Comparison of ENCODE assay signal across 8 cellular contexts in the genomic region with DNA sequence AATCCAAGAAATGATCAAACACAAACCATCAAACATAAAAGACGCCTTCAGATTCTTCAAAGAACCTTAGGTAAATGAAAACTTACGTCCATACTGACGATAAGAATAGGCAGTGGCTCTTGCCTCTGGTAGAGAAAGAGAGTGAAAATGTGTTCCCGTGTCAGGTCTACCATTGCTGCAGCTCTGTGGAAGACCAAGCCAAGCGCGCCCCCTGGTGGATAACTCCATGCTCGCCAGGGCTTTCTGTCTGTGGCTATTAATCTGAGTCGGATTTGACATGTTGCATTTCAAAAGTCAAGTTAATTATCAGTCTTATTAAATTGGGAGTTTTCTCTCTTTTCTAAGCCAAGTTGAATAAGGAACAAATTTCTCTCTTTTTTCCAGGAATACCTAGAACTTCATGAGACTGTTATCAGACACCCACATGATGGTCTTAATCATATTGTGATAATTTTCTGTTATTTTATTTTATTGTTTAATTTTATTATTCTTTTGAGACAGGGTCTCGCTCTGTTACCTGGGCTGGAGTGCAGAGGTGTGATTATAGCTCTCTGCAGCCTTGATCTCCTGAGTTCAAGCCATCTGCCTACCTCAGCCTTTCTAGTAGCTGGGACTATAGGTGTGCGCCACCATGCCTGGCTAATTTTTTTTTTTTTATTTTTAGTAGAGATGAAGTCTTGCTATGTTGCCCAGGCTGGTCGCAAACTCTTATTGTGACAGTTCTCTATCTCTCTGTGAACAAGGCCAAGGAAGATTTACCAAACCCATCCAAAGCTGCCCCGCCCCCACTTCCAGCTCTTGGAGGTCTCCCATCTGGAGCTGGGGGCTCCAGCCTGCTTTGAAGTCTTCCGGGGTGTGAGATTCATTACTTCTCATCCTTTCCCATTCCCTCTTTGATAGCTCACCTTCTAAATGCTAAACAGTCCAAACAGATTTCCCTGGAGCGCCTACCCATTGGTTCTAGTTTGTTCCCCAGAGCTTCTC. TPM values are rescaled to one million over a fixed set of nuclear protein-coding genes. Genes with fewer than 3 reads are reported as not detected.
A peak's percentile ranks its signal among the peaks of the same experiment; 100 is the strongest.
DNase-seq lines count a peak whose midpoint lies in the region; TF ChIP-seq lines count a peak whose summit lies in the region.

No MANE protein-coding gene starts in this region.

- peak overlapping the region; percentile 15 for H3K4me2 ChIP-seq in SU-DHL-6 (ENCODE audit: low read depth, low read length, poor library complexity, severe bottlenecking)

- no peak overlapping the region for H3K9ac ChIP-seq in SU-DHL-6 (ENCODE audit: low read length)

- no peak overlapping the region for H3K27ac ChIP-seq in SU-DHL-6 (ENCODE audit: low read depth, low read length)

- no peaks in the 10 kb centered on the region for H3K36me3 Mint-ChIP-seq in activated naive CD8-positive, alpha-beta T cell treated with anti-CD3 and anti-CD28 coated beads for 36 hours
- H3K36me3 Mint-ChIP-seq in glutamatergic neuron (ENCODE audit: unreplicated experiment), result no peaks in the 10 kb centered on the region
- H3K36me3 Mint-ChIP-seq in type B pancreatic cell, result no peaks in the 10 kb centered on the region

- H3K79me2 ChIP-seq in SU-DHL-6 (ENCODE audit: insufficient read depth, low read length), result no peaks in the 10 kb centered on the region

- H3K4me3 ChIP-seq in HAP-1 (no peak overlapping the region), SU-DHL-6 (ENCODE audit: insufficient read depth, low read length, poor library complexity, severe bottlenecking) (no peak overlapping the region)

- no peaks in the 10 kb centered on the region for H3F3A ChIP-seq in SU-DHL-6 (ENCODE audit: insufficient read depth)

- H3K4me1 Mint-ChIP-seq in activated naive CD8-positive, alpha-beta T cell treated with anti-CD3 and anti-CD28 coated beads for 36 hours, result peaks cover 11% of the 10 kb centered on the region
- peaks cover 20% of the 10 kb centered on the region for H3K4me1 Mint-ChIP-seq in glutamatergic neuron (ENCODE audit: low read depth, unreplicated experiment)
- peaks cover 18% of the 10 kb centered on the region for H3K4me1 Mint-ChIP-seq in type B pancreatic cell (ENCODE audit: unreplicated experiment)

- H3K36me3 ChIP-seq in HAP-1 (replicated peaks), result no peaks in the 10 kb centered on the region
- no peaks in the 10 kb centered on the region for H3K36me3 ChIP-seq in SU-DHL-6 (ENCODE audit: low read length)

- TF ChIP-seq CTCF in SU-DHL-6 (IDR thresholded peaks at IDR 0.05; ENCODE audit: insufficient read depth, low read length, poor library complexity, severe bottlenecking) (peak; percentile 88), glutamatergic neuron (IDR thresholded peaks at IDR 0.05; ENCODE audit: partially characterized antibody, unreplicated experiment) (peak; percentile 97), type B pancreatic cell (conservative IDR thresholded peaks at IDR 0.05) (peak; percentile 99)

- H2AFZ ChIP-seq in SU-DHL-6 (ENCODE audit: low read depth, low read length, severe bottlenecking), result no peak overlapping the region

- no peaks in the 10 kb centered on the region for H4K20me1 ChIP-seq in SU-DHL-6 (ENCODE audit: low read depth, low read length)

- in situ Hi-C loops in Caki2 (cut with HindIII; ENCODE audit: low pct_unique_long_range_greater_than_20kb, low sequenced_read_pairs) (no loop called here), HAP-1 (cut with MboI; ENCODE audit: low sequenced_read_pairs) (loop anchor here (10.0 kb wide), 1 partner anchor 103 kb away; no protein-coding TSS in a partner anchor)

- no peak overlapping the region for H3K4me3 Mint-ChIP-seq in activated naive CD8-positive, alpha-beta T cell treated with anti-CD3 and anti-CD28 coated beads for 36 hours
- H3K4me3 Mint-ChIP-seq in glutamatergic neuron (ENCODE audit: unreplicated experiment) (peak overlapping the region; percentile 16), type B pancreatic cell (peak overlapping the region; percentile 49)

- no peaks in the 10 kb centered on the region for H3K27me3 ChIP-seq in HAP-1 (ENCODE audit: low read depth)
- no peaks in the 10 kb centered on the region for H3K27me3 ChIP-seq in SU-DHL-6 (ENCODE audit: low read length)

- no peaks in the 10 kb centered on the region for H3K9me3 ChIP-seq in HAP-1
- no peaks in the 10 kb centered on the region for H3K9me3 ChIP-seq in SU-DHL-6 (ENCODE audit: insufficient read depth, low read length)

- H3K4me1 ChIP-seq in HAP-1, result no peaks in the 10 kb centered on the region

- peak overlapping the region; percentile 35 for H3K27ac Mint-ChIP-seq in activated naive CD8-positive, alpha-beta T cell treated with anti-CD3 and anti-CD28 coated beads for 36 hours
- H3K27ac Mint-ChIP-seq in glutamatergic neuron (ENCODE audit: unreplicated experiment) (no peak overlapping the region), type B pancreatic cell (peak overlapping the region; percentile 77)

- no peaks in the 10 kb centered on the region for H3K27me3 Mint-ChIP-seq in activated naive CD8-positive, alpha-beta T cell treated with anti-CD3 and anti-CD28 coated beads for 36 hours
- H3K27me3 Mint-ChIP-seq in glutamatergic neuron (ENCODE audit: unreplicated experiment) (no peaks in the 10 kb centered on the region), type B pancreatic cell (no peaks in the 10 kb centered on the region)

- H3K9me3 Mint-ChIP-seq in activated naive CD8-positive, alpha-beta T cell treated with anti-CD3 and anti-CD28 coated beads for 36 hours, result no peaks in the 10 kb centered on the region
- H3K9me3 Mint-ChIP-seq in glutamatergic neuron (ENCODE audit: unreplicated experiment) (peaks cover 3% of the 10 kb centered on the region), type B pancreatic cell (no peaks in the 10 kb centered on the region)

- DNase-seq in Caki2 (ENCODE audit: low read depth) (peak; percentile 59), HAP-1 (ENCODE audit: low spot score in 2 of 2) (peak; percentile 73 to 94), NCI-H146 (lab: John Stamatoyannopoulos, UW) (peak; percentile 81), glutamatergic neuron (peak; percentile 94), pons (ENCODE audit: low spot score) (peak; percentile 87), type B pancreatic cell (ENCODE audit: extremely low spot score, unreplicated experiment) (peak; percentile 87)
- peak; percentile 84 for DNase-seq in activated naive CD8-positive, alpha-beta T cell treated with anti-CD3 and anti-CD28 coated beads for 36 hours

- H3K9me2 ChIP-seq in SU-DHL-6 (replicated peaks; ENCODE audit: insufficient read depth, low read length), result no peaks in the 10 kb centered on the region

RNA-seq across cellular contexts. Expression of a gene that starts 15.8 kb away (rescaled TPM):
- total RNA-seq in Caki2 (2014; rRNA removed; shearing (Covaris generic); ENCODE audit: low replicate concordance), result 0.71 TPM in 1 of 2 replicates, not detected in the other
- 100 to 1,000 TPM; 198 to 204 TPM for total RNA-seq in activated naive CD8-positive, alpha-beta T cell treated with anti-CD3 and anti-CD28 coated beads for 36 hours
- 1.3 TPM for total RNA-seq in glutamatergic neuron (ENCODE audit: unreplicated experiment)
- total RNA-seq in type B pancreatic cell (ENCODE audit: low replicate concordance), result 1.2 and 2.5 TPM in 2 replicates

RNA-seq across cellular contexts. Expression of a gene that starts 28.0 kb away (rescaled TPM):
- 0.27 and 9.2 TPM in 2 replicates for total RNA-seq in Caki2 (2014; rRNA removed; shearing (Covaris generic); ENCODE audit: low replicate concordance)
- total RNA-seq in activated naive CD8-positive, alpha-beta T cell treated with anti-CD3 and anti-CD28 coated beads for 36 hours, result 1 to 10 TPM; 6.1 to 7.3 TPM
- total RNA-seq in glutamatergic neuron (ENCODE audit: unreplicated experiment), result 19.6 TPM
- 9.0 and 11.5 TPM in 2 replicates for total RNA-seq in type B pancreatic cell (ENCODE audit: low replicate concordance)

RNA-seq across cellular contexts. Expression of a gene that starts 33.7 kb away (rescaled TPM):
- total RNA-seq in Caki2 (2014; rRNA removed; shearing (Covaris generic); ENCODE audit: low replicate concordance), result 89.3 and 113 TPM in 2 replicates
- total RNA-seq in activated naive CD8-positive, alpha-beta T cell treated with anti-CD3 and anti-CD28 coated beads for 36 hours, result 10 to 100 TPM; 85.4 to 89.6 TPM
- total RNA-seq in glutamatergic neuron (ENCODE audit: unreplicated experiment) (104 TPM), type B pancreatic cell (ENCODE audit: low replicate concordance) (59.5 and 69.0 TPM in 2 replicates)

RNA-seq across cellular contexts. Expression of a gene that starts 51.7 kb away (rescaled TPM):
- 745 and 792 TPM in 2 replicates for total RNA-seq in Caki2 (2014; rRNA removed; shearing (Covaris generic); ENCODE audit: low replicate concordance)
- 100 to 1,000 TPM; 214 to 225 TPM for total RNA-seq in activated naive CD8-positive, alpha-beta T cell treated with anti-CD3 and anti-CD28 coated beads for 36 hours
- total RNA-seq in glutamatergic neuron (ENCODE audit: unreplicated experiment), result 207 TPM
- 244 and 332 TPM in 2 replicates for total RNA-seq in type B pancreatic cell (ENCODE audit: low replicate concordance)

Comparison
In these comparisons a context has a peak if more than half of its experiments do, and no peak if none do; other contexts are left out.
1. RNA of a gene that starts 15.8 kb away (total RNA-seq): 198 to 204 TPM in activated naive CD8-positive, alpha-beta T cell treated with anti-CD3 and anti-CD28 coated beads for 36 hours; 1.2 to 2.5 TPM in type B pancreatic cell, 1.3 TPM in glutamatergic neuron (single experiment) and 0.71 TPM in Caki2; every median in the first group is over 10 times any median in the second.
2. Peak in every context shown above with its lines, with median percentiles within 50 percentile points of each other: DNase-seq and CTCF ChIP-seq.